ENCODE assay signal across 8 cellular contexts in the genomic region with DNA sequence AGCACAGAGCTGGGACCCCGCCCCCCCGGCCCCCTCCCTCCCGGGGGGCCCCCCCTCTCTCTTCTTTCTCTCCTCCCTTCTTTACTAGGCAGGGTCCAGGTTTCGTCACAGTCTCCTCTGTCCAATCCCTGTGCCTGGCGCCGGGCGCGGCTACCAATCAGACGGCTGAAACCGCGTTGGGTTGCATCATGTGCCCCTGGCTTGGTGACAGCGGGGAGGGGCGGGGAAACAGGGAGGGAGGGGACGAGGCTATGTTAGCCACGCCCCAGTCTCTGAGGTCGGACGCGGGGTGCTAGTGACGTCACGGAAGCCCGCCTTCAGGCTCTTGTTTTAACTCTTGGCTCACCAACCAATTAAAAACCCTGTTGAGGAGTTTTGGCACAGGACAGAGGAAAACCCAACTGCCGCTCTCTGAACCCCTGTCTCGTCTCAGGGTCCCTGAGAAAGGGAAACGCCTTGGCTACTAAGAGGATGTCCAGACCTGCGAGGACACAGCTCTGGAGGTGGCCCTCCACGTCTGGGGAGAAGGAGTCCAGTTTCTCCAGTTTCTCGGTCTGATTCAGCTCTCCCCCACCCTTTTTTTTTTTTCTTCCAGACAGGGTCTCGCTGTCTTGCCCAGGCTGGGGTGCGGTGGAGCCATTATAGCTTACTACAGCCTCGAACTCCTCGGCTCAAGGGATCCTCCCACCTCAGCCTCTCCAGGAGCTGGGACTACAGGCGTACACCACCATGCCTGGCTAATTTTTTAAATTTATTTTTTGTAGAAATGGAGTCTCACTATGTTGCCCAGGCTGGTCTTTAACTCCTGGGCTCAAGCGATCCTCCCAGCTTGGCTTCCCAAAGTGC. TPM values are rescaled to one million over a fixed set of nuclear protein-coding genes. Genes with fewer than 3 reads are reported as not detected.
DNase-seq lines count a peak whose midpoint lies in the region; ATAC-seq and TF ChIP-seq lines count a peak whose summit lies in the region.

No MANE protein-coding gene starts in this region.

- H3K9me3 ChIP-seq in left lung, result no peaks in the 10 kb centered on the region

- H3K36me3 Mint-ChIP-seq in activated CD4-positive, alpha-beta memory T cell treated with anti-CD3 and anti-CD28 coated beads for 36 hours, result no peaks in the 10 kb centered on the region

- TF ChIP-seq CTCF in left lung (IDR thresholded peaks at IDR 0.05), result no peak

- H3K4me1 ChIP-seq in left lung, result peaks cover 50 to 80% of the 10 kb centered on the region in 2 donors

- H3K27ac ChIP-seq in left lung, result peak overlapping the region; percentile 91 to 92

- peaks cover 54% of the 10 kb centered on the region for H3K4me1 Mint-ChIP-seq in activated CD4-positive, alpha-beta memory T cell treated with anti-CD3 and anti-CD28 coated beads for 36 hours (ENCODE audit: low read depth)

- H3K9me3 Mint-ChIP-seq in activated CD4-positive, alpha-beta memory T cell treated with anti-CD3 and anti-CD28 coated beads for 36 hours, result no peaks in the 10 kb centered on the region

- POLR2A ChIA-PET in activated CD4-positive, alpha-beta memory T cell treated with anti-CD3 and anti-CD28 coated beads for 36 hours (lab: Charles Lee), result interaction anchor here (0.9 to 1.5 kb wide), 2 partner anchors 99 to 156 kb away, joined by 3 read pairs; a partner anchor contains a TSS

- peaks cover 41% of the 10 kb centered on the region for H3K27me3 Mint-ChIP-seq in activated CD4-positive, alpha-beta memory T cell treated with anti-CD3 and anti-CD28 coated beads for 36 hours

- intact Hi-C loops in activated CD4-positive, alpha-beta memory T cell treated with anti-CD3 and anti-CD28 coated beads for 36 hours (cut with micrococcal nuclease), result loop anchor here (5.0 to 10.0 kb wide), 2 partner anchors 140 to 392 kb away; a partner anchor contains a TSS
- intact Hi-C loops in left lung (cut with DNase I), result loop anchor here in 1 of 2 donors (5.0 kb wide), 1 partner anchor 100 kb away; a partner anchor contains a TSS

- peak; percentile 96 to 100 (median 100) for DNase-seq in C1 segment of cervical spinal cord (lab: John Stamatoyannopoulos, UW)
- DNase-seq in NCI-H774 (lab: John Stamatoyannopoulos, UW), result peak; percentile 100
- peak; percentile 100 for DNase-seq in activated CD4-positive, alpha-beta memory T cell treated with anti-CD3 and anti-CD28 coated beads for 36 hours
- peak; percentile 100 for DNase-seq in dermis blood vessel endothelial cell
- peak; percentile 98 to 100 for DNase-seq in left lung
- DNase-seq in stimulated activated CD4-positive, alpha-beta T cell treated with anti-CD3 and anti-CD28 coated beads, Interleukin-2, amount 100 ng/mL, for 24 hours, result peak; percentile 98 to 99

- H3K4me3 Mint-ChIP-seq in activated CD4-positive, alpha-beta memory T cell treated with anti-CD3 and anti-CD28 coated beads for 36 hours, result peak overlapping the region; percentile 76

- CTCF ChIA-PET in activated CD4-positive, alpha-beta memory T cell treated with anti-CD3 and anti-CD28 coated beads for 36 hours (lab: Charles Lee), result interaction anchor here (0.6 to 1.6 kb wide), 3 partner anchors 16 to 99 kb away, joined by 4 to 6 read pairs (median 4); a partner anchor contains a TSS

- ATAC-seq in GM19438 (IDR thresholded peaks at IDR 0.05; ENCODE audit: low read depth, unreplicated experiment), result peak; percentile 48
- peak; percentile 66 for ATAC-seq in HG03565 (IDR thresholded peaks at IDR 0.05; ENCODE audit: unreplicated experiment)
- peak; percentile 69 for ATAC-seq in left lung

- peak overlapping the region; percentile 86 to 90 for H3K4me3 ChIP-seq in left lung

- peaks cover 0 to 12% of the 10 kb centered on the region in 2 donors for H3K36me3 ChIP-seq in left lung

- H3K27ac Mint-ChIP-seq in activated CD4-positive, alpha-beta memory T cell treated with anti-CD3 and anti-CD28 coated beads for 36 hours, result peak overlapping the region; percentile 71

- peaks cover 0 to 56% of the 10 kb centered on the region in 2 donors for H3K27me3 ChIP-seq in left lung

RNA-seq across cellular contexts. Expression of a gene that starts 0.4 kb away (rescaled TPM):
- 1 to 10 TPM; 1.1 to 1.2 TPM for total RNA-seq in activated CD4-positive, alpha-beta memory T cell treated with anti-CD3 and anti-CD28 coated beads for 36 hours
- 12.9 and 20.0 TPM in 2 replicates for total RNA-seq in dermis blood vessel endothelial cell
- total RNA-seq in left lung, result 10 to 100 TPM; 22.5 to 34.2 TPM

RNA-seq across cellular contexts. Expression of a gene that starts 4.4 kb away (rescaled TPM):
- under 1 TPM; 0.38 to 0.65 TPM for total RNA-seq in activated CD4-positive, alpha-beta memory T cell treated with anti-CD3 and anti-CD28 coated beads for 36 hours
- total RNA-seq in dermis blood vessel endothelial cell, result 5.1 and 7.9 TPM in 2 replicates
- total RNA-seq in left lung, result 1 to 10 TPM in 1 of 2 donors, under 1 TPM in 1; 0.55 to 1.2 TPM

RNA-seq across cellular contexts. Expression of a gene that starts 5.1 kb away (rescaled TPM):
- 1 to 10 TPM; 1.8 to 1.9 TPM for total RNA-seq in activated CD4-positive, alpha-beta memory T cell treated with anti-CD3 and anti-CD28 coated beads for 36 hours
- total RNA-seq in dermis blood vessel endothelial cell (12.3 and 41.2 TPM in 2 replicates), left lung (10 to 100 TPM; 11.7 to 15.1 TPM)

RNA-seq across cellular contexts. Expression of a gene that starts 18.2 kb away (rescaled TPM):
- 10 to 100 TPM in 1 of 2 experiments, 1 to 10 TPM in 1; 9.3 to 10.1 TPM for total RNA-seq in activated CD4-positive, alpha-beta memory T cell treated with anti-CD3 and anti-CD28 coated beads for 36 hours
- total RNA-seq in dermis blood vessel endothelial cell (6.4 and 7.7 TPM in 2 replicates), left lung (10 to 100 TPM; 13.1 to 19.5 TPM)

Comparison
In these comparisons a context has a peak if more than half of its experiments do, and no peak if none do; other contexts are left out.
1. Peak in every context shown above with its lines: DNase-seq, ATAC-seq, H3K4me3 ChIP-seq and H3K27ac ChIP-seq.